In genomic region chr4:114549638-114550037, GRCh38 we compare ENCODE assay signal across 25 cellular contexts. TPM values are rescaled to one million over a fixed set of nuclear protein-coding genes. Genes with fewer than 3 reads are reported as not detected.
DNase-seq lines count a peak whose midpoint lies in the region; ATAC-seq and TF ChIP-seq lines count a peak whose summit lies in the region.
"Had no signal": no experiment of that assay in that cellular context is flagged by ENCODE, and none has a peak within 500 bp of the region (broad histone marks: within the 10 kb centered on the region; RNA-seq: fewer than 3 reads in every experiment).

No MANE protein-coding gene starts in this region.

- TF ChIP-seq POLR2A in upper lobe of left lung (IDR thresholded peaks at IDR 0.05), result no peak

- H3K9me3 Mint-ChIP-seq in endodermal cell, result peaks cover 38% of the 10 kb centered on the region

- H3K4me1 ChIP-seq in endodermal cell (ENCODE audit: control insufficient read depth, insufficient read depth, low read length), result no peaks in the 10 kb centered on the region
- no peaks in the 10 kb centered on the region for H3K4me1 ChIP-seq in hepatocyte (ENCODE audit: insufficient read depth)
- no peaks in the 10 kb centered on the region for H3K4me1 ChIP-seq in upper lobe of left lung
- H3K4me1 ChIP-seq: BE2C, BLaER1 had no signal

- H3K4me3 ChIP-seq in endodermal cell (ENCODE audit: low read length) (peak overlapping the region; percentile 56), hepatocyte (no peak overlapping the region), upper lobe of left lung (no peak overlapping the region)
- H3K4me3 ChIP-seq: BLaER1 had no signal

- no peak overlapping the region for H3K27ac Mint-ChIP-seq in endodermal cell
- H3K27ac Mint-ChIP-seq: CD14-positive monocyte; CD4-positive, alpha-beta memory T cell; CD4-positive, CD25-positive, alpha-beta regulatory T cell; CD8-positive, alpha-beta memory T cell had no signal

- H2AFZ ChIP-seq in hepatocyte, result no peak overlapping the region

- H3K27me3 ChIP-seq in endodermal cell (ENCODE audit: control insufficient read depth, insufficient read depth, low read length, poor library complexity, severe bottlenecking), result no peaks in the 10 kb centered on the region
- H3K27me3 ChIP-seq in hepatocyte, result no peaks in the 10 kb centered on the region
- no peaks in the 10 kb centered on the region for H3K27me3 ChIP-seq in upper lobe of left lung
- H3K27me3 ChIP-seq: BE2C, BLaER1 had no signal

- H3K9me2 ChIP-seq in hepatocyte (replicated peaks; ENCODE audit: insufficient read depth), result no peaks in the 10 kb centered on the region

- TF ChIP-seq CTCF in endodermal cell (conservative IDR thresholded peaks at IDR 0.05) (no peak), GM10266 (IDR thresholded peaks at IDR 0.05; ENCODE audit: control insufficient read depth, insufficient read depth, low read depth, missing control alignments) (no peak), hepatocyte (IDR thresholded peaks at IDR 0.05; ENCODE audit: poor library complexity) (no peak), upper lobe of left lung (IDR thresholded peaks at IDR 0.05) (no peak)

- TF ChIP-seq EP300 in upper lobe of left lung (IDR thresholded peaks at IDR 0.05), result no peak

- no peak overlapping the region for H3K4me2 ChIP-seq in hepatocyte
- H3K4me2 ChIP-seq: BLaER1 had no signal

- DNase-seq in NAMALWA (ENCODE audit: low spot score), result peak; percentile 17
- no peak for DNase-seq in endodermal cell
- peak; percentile 3 for DNase-seq in renal cortical epithelial cell (ENCODE audit: low read depth)
- no peak for DNase-seq in GM10266 (ENCODE audit: extremely low spot score)
- DNase-seq in hepatocyte (ENCODE audit: low spot score), result no peak
- no peak for DNase-seq in upper lobe of left lung
- DNase-seq: 8988T; ACHN; BE2C; C1 segment of cervical spinal cord; CD4-positive, alpha-beta memory T cell; CD4-positive, CD25-positive, alpha-beta regulatory T cell; CD8-positive, alpha-beta memory T cell; COR-L47; DMS 273 treated with DMSO at 0.1 percent for 48 hours; DMS153; DMS53; DMS79; DND-41; EL; GDM1 had no signal

- WGBS in endodermal cell (ENCODE audit: insufficient coverage in 1 of 2, insufficient read length in 1 of 2), 2 experiments, result 61% methylated on average over 1 of the region's 1 CpG; no CpG with 5 or more reads in 1 of the 2 experiments
- WGBS in hepatocyte (ENCODE audit: low lambda C conversion rate, missing lambda C conversion rate), result 23% methylated on average over 1 of the region's 1 CpG
- 21 to 37% methylated on average over 1 of the region's 1 CpG for WGBS in upper lobe of left lung, 2 donors

- H3K36me3 ChIP-seq in endodermal cell (ENCODE audit: control insufficient read depth, insufficient read depth, low read length) (no peaks in the 10 kb centered on the region), hepatocyte (replicated peaks; ENCODE audit: insufficient read depth, low read depth) (no peaks in the 10 kb centered on the region), upper lobe of left lung (no peaks in the 10 kb centered on the region)
- H3K36me3 ChIP-seq: BE2C, BLaER1 had no signal

- H3K9ac ChIP-seq in endodermal cell (ENCODE audit: extremely low read depth, low read length, poor library complexity, severe bottlenecking), result no peak overlapping the region
- H3K9ac ChIP-seq: BLaER1 had no signal

- no peaks in the 10 kb centered on the region for H3K27me3 Mint-ChIP-seq in endodermal cell (ENCODE audit: insufficient read depth)
- H3K27me3 Mint-ChIP-seq: CD4-positive, alpha-beta memory T cell; CD4-positive, CD25-positive, alpha-beta regulatory T cell; CD8-positive, alpha-beta memory T cell had no signal

- ATAC-seq in upper lobe of left lung (ENCODE audit: low FRiP score in 2 of 2), result no peak

- H3K27ac ChIP-seq in endodermal cell (ENCODE audit: low read depth, low read length), result no peak overlapping the region
- H3K27ac ChIP-seq in hepatocyte, result no peak overlapping the region
- H3K27ac ChIP-seq in upper lobe of left lung, result no peak overlapping the region
- H3K27ac ChIP-seq: BLaER1 had no signal

- H3K9me3 ChIP-seq in endodermal cell (ENCODE audit: control insufficient read depth, low read length), result peaks cover 37% of the 10 kb centered on the region
- peaks cover 5% of the 10 kb centered on the region for H3K9me3 ChIP-seq in hepatocyte (ENCODE audit: low read depth)
- H3K9me3 ChIP-seq in upper lobe of left lung, result peaks cover 0 to 5% (median 0%) of the 10 kb centered on the region in 4 donors
- H3K9me3 ChIP-seq: BE2C had no signal

- H3K36me3 Mint-ChIP-seq in endodermal cell (ENCODE audit: low read depth), result no peaks in the 10 kb centered on the region
- H3K36me3 Mint-ChIP-seq: CD14-positive monocyte; CD4-positive, alpha-beta memory T cell; CD4-positive, CD25-positive, alpha-beta regulatory T cell; CD8-positive, alpha-beta memory T cell had no signal

- H3K4me1 Mint-ChIP-seq in endodermal cell, result no peaks in the 10 kb centered on the region
- H3K4me1 Mint-ChIP-seq: CD14-positive monocyte; CD4-positive, alpha-beta memory T cell; CD4-positive, CD25-positive, alpha-beta regulatory T cell; CD8-positive, alpha-beta memory T cell had no signal

- no peaks in the 10 kb centered on the region for H4K20me1 ChIP-seq in hepatocyte (ENCODE audit: insufficient read depth, poor library complexity, severe bottlenecking)
- H4K20me1 ChIP-seq: BLaER1 had no signal

- no peak overlapping the region for H3K4me3 Mint-ChIP-seq in endodermal cell
- H3K4me3 Mint-ChIP-seq: CD14-positive monocyte; CD4-positive, alpha-beta memory T cell; CD4-positive, CD25-positive, alpha-beta regulatory T cell; CD8-positive, alpha-beta memory T cell had no signal

- H3K79me2 ChIP-seq in hepatocyte, result no peaks in the 10 kb centered on the region

RNA-seq across cellular contexts. Expression of gene UGT8, which starts 49.0 kb away (rescaled TPM):
- total RNA-seq in endodermal cell (10 to 100 TPM in 1 of 2 donors, 1 to 10 TPM in 1; 4.8 to 10.4 TPM), renal cortical epithelial cell (17.2 and 47.0 TPM in 2 replicates), hepatocyte (39.3 and 47.2 TPM in 2 replicates), upper lobe of left lung (1 to 10 TPM in 5 of 6 donors, under 1 TPM in 1; 0.67 to 2.0 (median 1.5) TPM)
- polyA plus RNA-seq in endodermal cell (2013, experiment 1 of 2), result 3.9 TPM
- polyA plus RNA-seq in endodermal cell (2013, experiment 2 of 2), result 3.4 TPM
- 17.0 and 18.0 TPM in 2 replicates for polyA plus RNA-seq in hepatocyte
- total RNA-seq: CD4-positive, CD25-positive, alpha-beta regulatory T cell; G401 had no signal
- polyA plus RNA-seq: AG04450; CD14-positive monocyte; CD4-positive, CD25-positive, alpha-beta regulatory T cell had no signal

Comparison
In these comparisons a context has a peak if more than half of its experiments do, and no peak if none do; other contexts are left out.
1. DNase-seq: peak in NAMALWA (single experiment) and renal cortical epithelial cell (single experiment); none in endodermal cell (single experiment), GM10266 (single experiment), hepatocyte (single experiment) and upper lobe of left lung (0 of 2).